ENCODE assay signal across 12 cellular contexts in genomic region chr18:58997811-58998337, GRCh38.
DNase-seq lines count a peak whose midpoint lies in the region; ATAC-seq and TF ChIP-seq lines count a peak whose summit lies in the region.
"Had no signal": no experiment of that assay in that cellular context is flagged by ENCODE, and none has a peak within 500 bp of the region (broad histone marks: within the 10 kb centered on the region; RNA-seq: fewer than 3 reads in every experiment).

No MANE protein-coding gene starts in this region.

- no peaks in the 10 kb centered on the region for H3K36me3 ChIP-seq in DOHH2 (ENCODE audit: control insufficient read depth, low read length)
- no peaks in the 10 kb centered on the region for H3K36me3 ChIP-seq in psoas muscle (ENCODE audit: insufficient read depth in 1 of 2, low read depth in 1 of 2)

- H3K4me1 ChIP-seq in DOHH2 (ENCODE audit: control insufficient read depth, low read length) (peaks cover 44% of the 10 kb centered on the region), psoas muscle (peaks cover 37% of the 10 kb centered on the region)

- no peaks in the 10 kb centered on the region for H4K20me1 ChIP-seq in DOHH2 (ENCODE audit: control insufficient read depth, insufficient read depth, low read depth, low read length)

- no peaks in the 10 kb centered on the region for H3F3A ChIP-seq in DOHH2 (ENCODE audit: control insufficient read depth, insufficient read depth)

- H3K4me2 ChIP-seq in DOHH2 (ENCODE audit: low read length), result peak overlapping the region; percentile 85

- H3K27me3 Mint-ChIP-seq in activated T-cell treated with anti-CD3 and anti-CD28 coated beads, Interleukin-2, amount 50 U/mL, for 72 hours (ENCODE audit: low read depth), result peaks cover 19% of the 10 kb centered on the region
- H3K27me3 Mint-ChIP-seq: stimulated activated naive B cell treated with anti-CD40 and anti-IgM and Interleukin-4, amounts not matched to agents 10 μg/mL and 1 μg/mL and 100 μg/mL, for 72 hours had no signal

- H3K27ac Mint-ChIP-seq in activated T-cell treated with anti-CD3 and anti-CD28 coated beads, Interleukin-2, amount 50 U/mL, for 72 hours, result no peak overlapping the region
- H3K27ac Mint-ChIP-seq: activated naive CD8-positive, alpha-beta T cell treated with anti-CD3 and anti-CD28 coated beads, Interleukin-2, amount 10 ng/mL, durations not matched to agents 7 days and 5 days; stimulated activated naive B cell treated with anti-CD40 and anti-IgM and Interleukin-4, amounts not matched to agents 10 μg/mL and 1 μg/mL and 100 μg/mL, for 72 hours had no signal

- H3K36me3 Mint-ChIP-seq in activated T-cell treated with anti-CD3 and anti-CD28 coated beads, Interleukin-2, amount 50 U/mL, for 72 hours (ENCODE audit: insufficient read depth in 2 of 2), result no peaks in the 10 kb centered on the region
- H3K36me3 Mint-ChIP-seq: activated naive CD8-positive, alpha-beta T cell treated with anti-CD3 and anti-CD28 coated beads, Interleukin-2, amount 10 ng/mL, durations not matched to agents 7 days and 5 days had no signal

- TF ChIP-seq CTCF in DOHH2 (IDR thresholded peaks at IDR 0.05; ENCODE audit: low read depth, low read length, poor library complexity, severe bottlenecking) (no peak), WI38 (IDR thresholded peaks at IDR 0.05; ENCODE audit: low read depth, low read length) (no peak), fibroblast of villous mesenchyme (IDR thresholded peaks at IDR 0.05; ENCODE audit: insufficient read depth, low read depth, low read length) (no peak), psoas muscle (IDR thresholded peaks at IDR 0.05) (no peak)

- H3K27ac ChIP-seq in DOHH2 (ENCODE audit: low read depth, low read length) (no peak overlapping the region), psoas muscle (peak overlapping the region; percentile 90)

- ATAC-seq in psoas muscle (peak; percentile 44 to 67 (median 58)), GM19328 (IDR thresholded peaks at IDR 0.05; ENCODE audit: unreplicated experiment) (no peak)
- ATAC-seq in activated T-cell treated with anti-CD3 and anti-CD28 coated beads, Interleukin-2, amount 50 U/mL, for 72 hours (replicated peaks in 1 of 2), result no peak
- ATAC-seq: stimulated activated naive B cell treated with anti-CD40 and anti-IgM and Interleukin-4, amounts not matched to agents 10 μg/mL and 1 μg/mL and 100 μg/mL, for 72 hours had no signal

- no peaks in the 10 kb centered on the region for H3K9me2 ChIP-seq in DOHH2 (replicated peaks; ENCODE audit: control insufficient read depth, low read length)

- intact Hi-C loops in psoas muscle (cut with DNase I), result no loop called here

- 14 to 17% (median 14%) methylated on average over 4 of the region's 4 CpGs for WGBS in psoas muscle, 3 donors

- no peaks in the 10 kb centered on the region for H3K4me1 Mint-ChIP-seq in activated T-cell treated with anti-CD3 and anti-CD28 coated beads, Interleukin-2, amount 50 U/mL, for 72 hours (ENCODE audit: low read depth)
- H3K4me1 Mint-ChIP-seq: activated naive CD8-positive, alpha-beta T cell treated with anti-CD3 and anti-CD28 coated beads, Interleukin-2, amount 10 ng/mL, durations not matched to agents 7 days and 5 days had no signal

- DNase-seq in fibroblast of villous mesenchyme (ENCODE audit: low read depth) (peak; percentile 90), psoas muscle (no peak), NCI-H1048 (lab: John Stamatoyannopoulos, UW) (no peak), NCI-H226 (no peak)
- no peak for DNase-seq in activated T-cell treated with anti-CD3 and anti-CD28 coated beads, Interleukin-2, amount 50 U/mL, for 72 hours
- DNase-seq: activated CD4-positive, alpha-beta T cell treated with anti-CD3 and anti-CD28 coated beads for 1 hour; activated naive CD8-positive, alpha-beta T cell treated with anti-CD3 and anti-CD28 coated beads, Interleukin-2, amount 10 ng/mL, durations not matched to agents 7 days and 5 days; Kasumi-1; stimulated activated naive B cell treated with anti-CD40 and anti-IgM and Interleukin-4, amounts not matched to agents 10 μg/mL and 1 μg/mL and 100 μg/mL, for 72 hours had no signal

- H3K9me3 ChIP-seq in DOHH2 (ENCODE audit: control insufficient read depth, insufficient read depth, low read length) (no peaks in the 10 kb centered on the region), psoas muscle (no peaks in the 10 kb centered on the region)

- H3K4me3 ChIP-seq in DOHH2 (ENCODE audit: low read length) (peak overlapping the region; percentile 72; the same call in 1 of the 2 replicates), WI38 (ENCODE audit: low read depth, low read length) (peak overlapping the region; percentile 41; the same call in 1 of the 2 replicates), fibroblast of villous mesenchyme (ENCODE audit: low read depth, low read length) (no peak overlapping the region), psoas muscle (peak overlapping the region; percentile 13)

- no peaks in the 10 kb centered on the region for H3K27me3 ChIP-seq in DOHH2 (ENCODE audit: control insufficient read depth, low read length)
- no peaks in the 10 kb centered on the region for H3K27me3 ChIP-seq in psoas muscle (ENCODE audit: insufficient read depth in 3 of 3, low read length in 2 of 3)

- H3K79me2 ChIP-seq in DOHH2 (ENCODE audit: control insufficient read depth, low read length), result no peaks in the 10 kb centered on the region

- H3K9me3 Mint-ChIP-seq in activated T-cell treated with anti-CD3 and anti-CD28 coated beads, Interleukin-2, amount 50 U/mL, for 72 hours, result no peaks in the 10 kb centered on the region
- H3K9me3 Mint-ChIP-seq: activated naive CD8-positive, alpha-beta T cell treated with anti-CD3 and anti-CD28 coated beads, Interleukin-2, amount 10 ng/mL, durations not matched to agents 7 days and 5 days had no signal

- no peak overlapping the region for H3K4me3 Mint-ChIP-seq in activated T-cell treated with anti-CD3 and anti-CD28 coated beads, Interleukin-2, amount 50 U/mL, for 72 hours
- H3K4me3 Mint-ChIP-seq: activated naive CD8-positive, alpha-beta T cell treated with anti-CD3 and anti-CD28 coated beads, Interleukin-2, amount 10 ng/mL, durations not matched to agents 7 days and 5 days; stimulated activated naive B cell treated with anti-CD40 and anti-IgM and Interleukin-4, amounts not matched to agents 10 μg/mL and 1 μg/mL and 100 μg/mL, for 72 hours had no signal

Comparison
In these comparisons a context has a peak if more than half of its experiments do, and no peak if none do; other contexts are left out.
1. ATAC-seq: peak in psoas muscle (4 of 4); none in activated T-cell treated with anti-CD3 and anti-CD28 coated beads, Interleukin-2, amount 50 U/mL, for 72 hours (0 of 2) and GM19328 (single experiment).